In the genomic region with DNA sequence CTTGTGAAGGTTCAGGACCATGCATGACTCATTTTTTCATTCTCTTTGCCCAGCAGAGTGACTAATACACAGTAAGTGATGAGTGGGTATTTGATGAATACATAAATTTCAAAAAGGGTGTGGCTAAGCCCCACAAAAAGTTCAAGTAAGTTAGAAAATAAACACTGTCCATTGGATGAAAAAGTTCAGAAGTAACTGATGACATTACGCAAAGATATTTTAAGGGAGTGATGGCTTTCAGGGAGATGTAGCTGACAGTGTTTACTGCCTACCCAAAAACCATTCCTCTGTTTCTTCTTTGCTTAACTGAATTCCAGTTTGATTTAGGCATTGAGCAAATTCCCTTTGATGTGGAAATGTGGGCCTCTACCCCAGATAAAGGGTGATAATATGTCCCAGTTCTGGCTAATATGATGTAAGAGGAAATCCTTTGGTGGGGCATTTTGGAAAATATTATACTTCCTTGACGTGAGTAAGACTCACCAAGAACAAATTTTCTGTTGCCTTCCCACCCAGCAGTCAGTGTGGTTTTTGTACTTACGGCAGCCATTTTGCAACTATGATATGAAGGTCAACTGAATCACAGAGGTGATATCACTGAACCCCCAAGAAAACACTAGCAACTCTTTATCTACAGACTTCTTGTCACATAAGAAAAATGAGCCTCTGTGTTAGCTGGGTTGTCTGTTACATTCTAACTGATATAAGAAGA, we compare ENCODE assay signal across 9 cellular contexts. TPM values are rescaled to one million over a fixed set of nuclear protein-coding genes. Genes with fewer than 3 reads are reported as not detected.
DNase-seq lines count a peak whose midpoint lies in the region; ATAC-seq and TF ChIP-seq lines count a peak whose summit lies in the region.
"Had no signal": no experiment of that assay in that cellular context is flagged by ENCODE, and none has a peak within 500 bp of the region (broad histone marks: within the 10 kb centered on the region; RNA-seq: fewer than 3 reads in every experiment).

No MANE protein-coding gene starts in this region.

- CTCF ChIA-PET in Calu3 (lab: Charles Lee), result no interaction called here
- CTCF ChIA-PET in PC-3 (lab: Charles Lee), result interaction anchor here (0.7 kb wide), 1 partner anchor 64 kb away, joined by 3 read pairs; no protein-coding TSS in a partner anchor

- peak overlapping the region; percentile 36; the same call in 1 of the 2 replicates for H3K4me3 ChIP-seq in PC-3 (ENCODE audit: low read length)
- no peak overlapping the region for H3K4me3 ChIP-seq in prostate gland
- H3K4me3 ChIP-seq: heart right ventricle had no signal

- no peaks in the 10 kb centered on the region for H3K9me2 ChIP-seq in PC-3 (replicated peaks; ENCODE audit: low read length)

- 87% methylated on average over 3 of the region's 3 CpGs for WGBS in prostate gland

- no peaks in the 10 kb centered on the region for H3K9me3 Mint-ChIP-seq in Calu3 (ENCODE audit: low read depth, unreplicated experiment)

- H3K4me1 ChIP-seq in PC-3 (ENCODE audit: insufficient read depth, low read length), result peaks cover 70% of the 10 kb centered on the region
- H3K4me1 ChIP-seq in prostate gland (replicated peaks), result no peaks in the 10 kb centered on the region

- ATAC-seq in PC-3 (peak; percentile 56), GM21717 (IDR thresholded peaks at IDR 0.05; ENCODE audit: unreplicated experiment) (no peak), GM18498 (IDR thresholded peaks at IDR 0.05; ENCODE audit: unreplicated experiment) (no peak)

- peaks cover 20% of the 10 kb centered on the region for H3K79me2 ChIP-seq in PC-3 (ENCODE audit: low read length)

- no peaks in the 10 kb centered on the region for H3K27me3 Mint-ChIP-seq in Calu3 (ENCODE audit: unreplicated experiment)

- H3K4me2 ChIP-seq in PC-3 (ENCODE audit: low read length), result peak overlapping the region; percentile 80

- intact Hi-C loops in Calu3 (cut with micrococcal nuclease; ENCODE audit: unreplicated experiment), result loop anchor here (2.0 to 10.0 kb wide), 4 partner anchors 16 to 738 kb away; a partner anchor contains a TSS
- intact Hi-C loops in PC-3 (cut with micrococcal nuclease), result loop anchor here (1.0 to 5.0 kb wide), 4 partner anchors 18 to 245 kb away; a partner anchor contains a TSS
- intact Hi-C loops in prostate gland (cut with DNase I), result no loop called here

- peak overlapping the region; percentile 90 for H3K27ac Mint-ChIP-seq in Calu3 (ENCODE audit: unreplicated experiment)

- no peaks in the 10 kb centered on the region for H3K9me3 ChIP-seq in PC-3 (ENCODE audit: low read length)
- H3K9me3 ChIP-seq in prostate gland, result no peaks in the 10 kb centered on the region
- H3K9me3 ChIP-seq: heart right ventricle had no signal

- no TSS peak for BruUV-seq in Calu3 (replicated peaks; lab: Mats Ljungman, UMichigan)
- TSS peak; percentile 78 for BruUV-seq in PC-3 (replicated peaks; lab: Mats Ljungman, UMichigan)

- H3K4me3 Mint-ChIP-seq in Calu3 (ENCODE audit: low read depth, unreplicated experiment), result no peak overlapping the region

- peak overlapping the region; percentile 95 for H3K9ac ChIP-seq in PC-3 (ENCODE audit: low read length)

- peaks cover 6% of the 10 kb centered on the region for H3F3A ChIP-seq in PC-3 (ENCODE audit: low read length, unreplicated experiment)

- H3K36me3 Mint-ChIP-seq in Calu3 (ENCODE audit: insufficient read depth, unreplicated experiment), result peaks cover 12% of the 10 kb centered on the region

- TF ChIP-seq CTCF in Calu3 (IDR thresholded peaks at IDR 0.05; ENCODE audit: unreplicated experiment) (no peak), PC-3 (conservative IDR thresholded peaks at IDR 0.05; ENCODE audit: low read depth, low read length) (no peak), prostate gland (IDR thresholded peaks at IDR 0.05) (no peak)

- POLR2A ChIA-PET in PC-3 (lab: Charles Lee; ENCODE audit: unreplicated experiment), result no interaction called here

- no peak overlapping the region for H2AFZ ChIP-seq in PC-3 (ENCODE audit: low read length)

- peaks cover 23% of the 10 kb centered on the region for H3K4me1 Mint-ChIP-seq in Calu3 (ENCODE audit: low read depth, unreplicated experiment)

- DNase-seq in Calu3 (peak; percentile 41), PC-3 (peak; percentile 95), amniotic stem cell (lab: John Stamatoyannopoulos, UW) (peak; percentile 61), myocyte (ENCODE audit: low read depth) (peak; percentile 28), hepatic stellate cell (ENCODE audit: low spot score) (no peak), prostate gland (ENCODE audit: low spot score) (no peak)
- DNase-seq: heart right ventricle had no signal

- H3K36me3 ChIP-seq in PC-3 (ENCODE audit: low read depth, low read length) (no peaks in the 10 kb centered on the region), prostate gland (no peaks in the 10 kb centered on the region)
- H3K36me3 ChIP-seq: heart right ventricle had no signal

- no peaks in the 10 kb centered on the region for H4K20me1 ChIP-seq in PC-3 (ENCODE audit: low read length)

- H3K27ac ChIP-seq in PC-3 (ENCODE audit: low read length) (peak overlapping the region; percentile 99), prostate gland (no peak overlapping the region)

- no peaks in the 10 kb centered on the region for H3K27me3 ChIP-seq in PC-3 (ENCODE audit: low read length)
- no peaks in the 10 kb centered on the region for H3K27me3 ChIP-seq in prostate gland (replicated peaks; ENCODE audit: insufficient read depth)
- H3K27me3 ChIP-seq: heart right ventricle had no signal

- no peak for TF ChIP-seq POLR2A in prostate gland (IDR thresholded peaks at IDR 0.05)

RNA-seq across cellular contexts. Expression of a gene that starts 29.0 kb away (rescaled TPM):
- total RNA-seq in Calu3 (2022) (not detected in 2 replicates), PC-3 (2014; rRNA removed) (not detected in 2 replicates), myocyte (not detected in 2 replicates), prostate gland (1 to 10 TPM in 1 of 2 donors, not detected in 1; 1.8 TPM)
- not detected for polyA plus RNA-seq in myocyte (2012)
- total RNA-seq: heart right ventricle had no signal
- polyA plus RNA-seq: heart right ventricle had no signal

Comparison
In these comparisons a context has a peak if more than half of its experiments do, and no peak if none do; other contexts are left out.
1. DNase-seq: peak in Calu3 (single experiment), PC-3 (single experiment), amniotic stem cell (single experiment) and myocyte (single experiment); none in hepatic stellate cell (single experiment) and prostate gland (single experiment).